In the genomic region with DNA sequence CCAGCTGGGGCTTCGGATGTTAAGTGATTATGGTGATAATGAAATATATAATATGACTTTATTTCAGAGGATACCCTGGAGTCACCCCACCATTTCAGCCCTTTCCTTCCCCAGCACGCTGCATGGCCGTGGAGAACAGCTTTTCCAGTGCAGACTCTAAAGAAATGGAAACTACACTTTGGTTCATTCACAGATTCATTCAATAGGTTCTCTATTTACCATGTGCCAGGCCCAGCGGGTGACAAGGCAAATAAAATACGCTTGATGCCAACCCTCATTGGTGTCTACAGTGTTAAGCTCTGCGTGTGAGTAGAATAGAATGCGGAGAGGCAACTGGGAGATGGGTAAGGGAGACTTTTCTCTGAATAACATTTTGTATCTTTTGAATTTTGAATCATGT, we compare ENCODE assay signal across 28 cellular contexts.
DNase-seq lines count a peak whose midpoint lies in the region; ATAC-seq and TF ChIP-seq lines count a peak whose summit lies in the region.
"Had no signal": no experiment of that assay in that cellular context is flagged by ENCODE, and none has a peak within 500 bp of the region (broad histone marks: within the 10 kb centered on the region; RNA-seq: fewer than 3 reads in every experiment).

No MANE protein-coding gene starts in this region.

- H3K4me1 ChIP-seq in heart left ventricle, result peaks cover 18 to 93% (median 69%) of the 10 kb centered on the region in 12 donors
- peaks cover 52 to 77% of the 10 kb centered on the region in 2 donors for H3K4me1 ChIP-seq in ascending aorta
- H3K4me1 ChIP-seq in tibial artery, result peaks cover 0 to 88% (median 52%) of the 10 kb centered on the region in 4 donors

- H3K27ac ChIP-seq in heart left ventricle (peak overlapping the region in 11 of 12 donors; percentile 66 to 93 (median 83)), ascending aorta (peak overlapping the region; percentile 87 to 89), tibial artery (peak overlapping the region; percentile 64 to 73)
- H3K27ac ChIP-seq: SJSA1 had no signal

- ATAC-seq in heart left ventricle (no peak), Right ventricle myocardium inferior (no peak)
- ATAC-seq: activated CD8-positive, alpha-beta memory T cell treated with anti-CD3 and anti-CD28 coated beads, Interleukin-2, amount 10 ng/mL, durations not matched to agents 7 days and 5 days; effector memory CD8-positive, alpha-beta T cell; GM12878; HCT116; left colon; Panc1 had no signal

- TF ChIP-seq CTCF in heart left ventricle (IDR thresholded peaks at IDR 0.05) (no peak), ascending aorta (IDR thresholded peaks at IDR 0.05) (no peak), nephron (IDR thresholded peaks at IDR 0.05; ENCODE audit: unreplicated experiment in 3 of 3) (no peak), tibial artery (IDR thresholded peaks at IDR 0.05) (no peak)

- H3K27ac Mint-ChIP-seq in nephron, result peak overlapping the region in 2 of 3 experiments; percentile 29 to 69
- H3K27ac Mint-ChIP-seq: activated CD4-positive, alpha-beta T cell treated with anti-CD3 and anti-CD28 coated beads, Interleukin-2, amount 10 ng/mL, durations not matched to agents 24 days and 14 days; activated CD8-positive, alpha-beta memory T cell treated with anti-CD3 and anti-CD28 coated beads, Interleukin-2, amount 10 ng/mL, durations not matched to agents 7 days and 5 days; activated naive CD8-positive, alpha-beta T cell treated with anti-CD3 and anti-CD28 coated beads for 36 hours; B cell; progenitor cell of endocrine pancreas; type B pancreatic cell had no signal

- in situ Hi-C loops in ACHN (cut with HindIII; ENCODE audit: low pct_ligation_motif_present, low pct_unique_long_range_greater_than_20kb, low sequenced_read_pairs), result no loop called here

- H3K4me1 Mint-ChIP-seq in nephron, result peaks cover 13% of the 10 kb centered on the region

- no peaks in the 10 kb centered on the region for H3K27me3 ChIP-seq in heart left ventricle
- H3K27me3 ChIP-seq in ascending aorta, result no peaks in the 10 kb centered on the region
- no peaks in the 10 kb centered on the region for H3K27me3 ChIP-seq in tibial artery
- H3K27me3 ChIP-seq: esophagus squamous epithelium, SJSA1 had no signal

- H3K4me3 Mint-ChIP-seq in nephron, result no peak overlapping the region
- H3K4me3 Mint-ChIP-seq: activated CD4-positive, alpha-beta T cell treated with anti-CD3 and anti-CD28 coated beads, Interleukin-2, amount 10 ng/mL, durations not matched to agents 24 days and 14 days; activated CD8-positive, alpha-beta memory T cell treated with anti-CD3 and anti-CD28 coated beads, Interleukin-2, amount 10 ng/mL, durations not matched to agents 7 days and 5 days; activated naive CD8-positive, alpha-beta T cell treated with anti-CD3 and anti-CD28 coated beads for 36 hours; B cell; effector memory CD8-positive, alpha-beta T cell; type B pancreatic cell had no signal

- no peak for TF ChIP-seq POLR2A in heart left ventricle (IDR thresholded peaks at IDR 0.05)

- WGBS in heart left ventricle, 4 donors, result 94 to 99% (median 97%) methylated on average over 7 of the region's 7 CpGs

- H3K9me3 Mint-ChIP-seq in nephron, result no peaks in the 10 kb centered on the region
- H3K9me3 Mint-ChIP-seq: activated CD4-positive, alpha-beta T cell treated with anti-CD3 and anti-CD28 coated beads, Interleukin-2, amount 10 ng/mL, durations not matched to agents 24 days and 14 days; activated naive CD8-positive, alpha-beta T cell treated with anti-CD3 and anti-CD28 coated beads for 36 hours; effector memory CD8-positive, alpha-beta T cell; type B pancreatic cell had no signal

- DNase-seq in heart left ventricle, result no peak
- no peak for DNase-seq in Right ventricle myocardium inferior (ENCODE audit: missing footprints)
- no peak for DNase-seq in ascending aorta (ENCODE audit: low spot score in 2 of 2)
- DNase-seq in tibial artery, result peak in 1 of 2 donors; percentile 28
- no peak for DNase-seq in T-helper 9 cell
- DNase-seq in NCI-H82 (lab: John Stamatoyannopoulos, UW), result no peak
- DNase-seq in ACHN, result no peak
- DNase-seq: activated CD4-positive, alpha-beta T cell treated with anti-CD3 and anti-CD28 coated beads, Interleukin-2, amount 10 ng/mL, durations not matched to agents 24 days and 14 days; activated CD8-positive, alpha-beta memory T cell treated with anti-CD3 and anti-CD28 coated beads, Interleukin-2, amount 10 ng/mL, durations not matched to agents 7 days and 5 days; activated naive CD8-positive, alpha-beta T cell treated with anti-CD3 and anti-CD28 coated beads for 36 hours; Caco-2; DMS79 treated with DMSO at 0.1 percent for 48 hours; effector memory CD8-positive, alpha-beta T cell; esophagus squamous epithelium; KBM-7; NCI-H1930; NCI-H446 treated with DMSO at 0.1 percent for 48 hours; stimulated activated CD4-positive, alpha-beta T cell treated with anti-CD3 and anti-CD28 coated beads, Interleukin-4, amount 100 ng/mL, for 1 hour; stimulated activated naive CD4-positive, alpha-beta T cell had no signal

- intact Hi-C loops in heart left ventricle (cut with DNase I) (loop anchor here in 3 of 10 donors (5.0 kb wide), 2 partner anchors 34 to 39 kb away; no protein-coding TSS in a partner anchor), Right ventricle myocardium inferior (cut with DNase I) (no loop called here), ascending aorta (cut with DNase I) (no loop called here), tibial artery (cut with DNase I; ENCODE audit: low total_unique reads) (no loop called here)

- H3K36me3 ChIP-seq in heart left ventricle, result peaks cover 0 to 39% (median 29%) of the 10 kb centered on the region in 9 donors
- H3K36me3 ChIP-seq in ascending aorta, result no peaks in the 10 kb centered on the region
- peaks cover 7 to 21% (median 15%) of the 10 kb centered on the region in 3 donors for H3K36me3 ChIP-seq in tibial artery

- no peaks in the 10 kb centered on the region for H3K9me3 ChIP-seq in heart left ventricle
- H3K9me3 ChIP-seq in ascending aorta, result no peaks in the 10 kb centered on the region
- H3K9me3 ChIP-seq in tibial artery, result no peaks in the 10 kb centered on the region
- H3K9me3 ChIP-seq: Caco-2, esophagus squamous epithelium had no signal

- H3K4me3 ChIP-seq in heart left ventricle (no peak overlapping the region), ascending aorta (no peak overlapping the region), tibial artery (no peak overlapping the region)
- H3K4me3 ChIP-seq: esophagus squamous epithelium, GM12878, SJSA1 had no signal

- H3K27me3 Mint-ChIP-seq in nephron (ENCODE audit: low read depth), result no peaks in the 10 kb centered on the region
- H3K27me3 Mint-ChIP-seq: activated CD4-positive, alpha-beta T cell treated with anti-CD3 and anti-CD28 coated beads, Interleukin-2, amount 10 ng/mL, durations not matched to agents 24 days and 14 days; activated CD8-positive, alpha-beta memory T cell treated with anti-CD3 and anti-CD28 coated beads, Interleukin-2, amount 10 ng/mL, durations not matched to agents 7 days and 5 days; activated naive CD8-positive, alpha-beta T cell treated with anti-CD3 and anti-CD28 coated beads for 36 hours; B cell; effector memory CD8-positive, alpha-beta T cell; progenitor cell of endocrine pancreas; type B pancreatic cell had no signal

- H3K36me3 Mint-ChIP-seq in nephron (ENCODE audit: low read depth), result peaks cover 11% of the 10 kb centered on the region
- H3K36me3 Mint-ChIP-seq: activated CD8-positive, alpha-beta memory T cell treated with anti-CD3 and anti-CD28 coated beads, Interleukin-2, amount 10 ng/mL, durations not matched to agents 7 days and 5 days; activated naive CD8-positive, alpha-beta T cell treated with anti-CD3 and anti-CD28 coated beads for 36 hours; type B pancreatic cell had no signal
